In genomic region chr3:170257145-170257544, GRCh38 we compare ENCODE assay signal across 12 cellular contexts. TPM values are rescaled to one million over a fixed set of nuclear protein-coding genes. Genes with fewer than 3 reads are reported as not detected.
DNase-seq lines count a peak whose midpoint lies in the region; ATAC-seq, FAIRE-seq and TF ChIP-seq lines count a peak whose summit lies in the region.
"Had no signal": no experiment of that assay in that cellular context is flagged by ENCODE, and none has a peak within 500 bp of the region (broad histone marks: within the 10 kb centered on the region; RNA-seq: fewer than 3 reads in every experiment).

No MANE protein-coding gene starts in this region.

- H3K27me3 ChIP-seq in PC-9 (ENCODE audit: insufficient read depth, low read depth): no peaks in the 10 kb centered on the region

- no peak for TF ChIP-seq CTCF in PC-9 (conservative IDR thresholded peaks at IDR 0.05)

- no peak overlapping the region for H3K27ac ChIP-seq in PC-9
- H3K27ac ChIP-seq: thoracic aorta had no signal

- POLR2A ChIA-PET in PC-9 (lab: Charles Lee; ENCODE audit: unreplicated experiment): no interaction called here

- 0 out of 2 replicates have a peak, but pooled peaks cover 13% of the 10 kb centered on the region for H3K9me3 ChIP-seq in PC-9 (ENCODE audit: insufficient read depth, low read depth)
- H3K9me3 ChIP-seq: thoracic aorta had no signal

- peaks cover 32% of the 10 kb centered on the region for H3F3A ChIP-seq in PC-9 (ENCODE audit: insufficient read depth, low read depth)

- no peak overlapping the region for H2AFZ ChIP-seq in PC-9

- intact Hi-C loops in PC-9 (cut with micrococcal nuclease; ENCODE audit: unreplicated experiment): loop anchor here (2.0 kb wide), 1 partner anchor 68 kb away; no protein-coding TSS in a partner anchor

- no TSS peak for BruUV-seq in PC-9 (replicated peaks; lab: Mats Ljungman, UMichigan)

- no peak for TF ChIP-seq POLR2A in GM12891 (IDR thresholded peaks at IDR 0.05; ENCODE audit: low read depth, low read length)

- no peak overlapping the region for H3K4me2 ChIP-seq in PC-9

- CTCF ChIA-PET in PC-9 (lab: Charles Lee): no interaction called here

- ATAC-seq in GM19372 (IDR thresholded peaks at IDR 0.05; ENCODE audit: low read depth, unreplicated experiment) (peak; percentile 44), HG02938 (IDR thresholded peaks at IDR 0.05; ENCODE audit: unreplicated experiment) (peak; percentile 59), SK-N-SH treated with all-trans-retinoic acid at 6 μM for 48 hours (no peak)

- peak; percentile 28 for FAIRE-seq in GM12891 (lab: Jason Lieb, UNC)

- H3K36me3 ChIP-seq in PC-9 (ENCODE audit: low read depth): peaks cover 11% of the 10 kb centered on the region

- H3K4me3 ChIP-seq in PC-9: no peak overlapping the region
- H3K4me3 ChIP-seq: thoracic aorta had no signal

- H4K20me1 ChIP-seq in PC-9 (ENCODE audit: insufficient read depth): no peaks in the 10 kb centered on the region; the same call in 1 of the 2 replicates

- H3K4me1 ChIP-seq in PC-9 (replicated peaks; ENCODE audit: insufficient read depth): peaks cover 25% of the 10 kb centered on the region

- DNase-seq in GM12891 (ENCODE audit: insufficient read length, low spot score) (no peak), RPMI8226 (peak; percentile 90), GDM1 (lab: John Stamatoyannopoulos, UW) (no peak), NCI-H1694 treated with DMSO at 0.1 percent for 48 hours (lab: John Stamatoyannopoulos, UW) (no peak), PC-9 (no peak)
- DNase-seq: activated CD4-positive, alpha-beta T cell treated with anti-CD3 and anti-CD28 coated beads, Interleukin-2, amount 50 U/mL, for 1 hour; CD4-positive, CD25-positive, alpha-beta regulatory T cell; head of caudate nucleus had no signal

- no peaks in the 10 kb centered on the region for H3K9me2 ChIP-seq in PC-9 (ENCODE audit: insufficient read depth)

- H3K79me2 ChIP-seq in PC-9 (ENCODE audit: low read depth): peaks cover 47% of the 10 kb centered on the region

TF ChIP-seq in GM12891, 5 proteins besides CTCF, POLR2A, EP300 and RAD21:
- TF ChIP-seq PAX5 (IDR thresholded peaks at IDR 0.05; ENCODE audit: insufficient read depth, low read length, severe bottlenecking): no peak

TF ChIP-seq in SK-N-SH treated with all-trans-retinoic acid at 6 μM for 48 hours, 23 proteins besides CTCF, POLR2A, EP300 and RAD21:
- no peak for TF ChIP-seq TSHZ2 (CRISPR knock-in tag; IDR thresholded peaks at IDR 0.05)
- TF ChIP-seq ZFP30 (CRISPR knock-in tag; IDR thresholded peaks at IDR 0.05): no peak
- TF ChIP-seq PPARA (CRISPR knock-in tag; IDR thresholded peaks at IDR 0.05; ENCODE audit: borderline replicate concordance): no peak
- no peak for TF ChIP-seq PATZ1 (CRISPR knock-in tag; IDR thresholded peaks at IDR 0.05; ENCODE audit: borderline replicate concordance)
- TF ChIP-seq ZFP3 (CRISPR knock-in tag; IDR thresholded peaks at IDR 0.05): no peak
- no peak for TF ChIP-seq BACH2 (CRISPR knock-in tag; IDR thresholded peaks at IDR 0.05; ENCODE audit: borderline replicate concordance)
- TF ChIP-seq ESRRG (CRISPR knock-in tag; IDR thresholded peaks at IDR 0.05): no peak
- TF ChIP-seq ISL1 (CRISPR knock-in tag; IDR thresholded peaks at IDR 0.05): no peak
- no peak for TF ChIP-seq OSR1 (CRISPR knock-in tag; IDR thresholded peaks at IDR 0.05)
- TF ChIP-seq TCF4 (CRISPR knock-in tag; IDR thresholded peaks at IDR 0.05; ENCODE audit: borderline replicate concordance): no peak
- no peak for TF ChIP-seq CREB5 (CRISPR knock-in tag; IDR thresholded peaks at IDR 0.05; ENCODE audit: low read depth)
- no peak for TF ChIP-seq ZC3H10 (CRISPR knock-in tag; IDR thresholded peaks at IDR 0.05)
- TF ChIP-seq TOX (CRISPR knock-in tag; IDR thresholded peaks at IDR 0.05; ENCODE audit: borderline replicate concordance): no peak
- TF ChIP-seq ZNF565 (CRISPR knock-in tag; conservative IDR thresholded peaks at IDR 0.05; ENCODE audit: low read depth): no peak
- no peak for TF ChIP-seq CSRNP3 (CRISPR knock-in tag; IDR thresholded peaks at IDR 0.05)
- TF ChIP-seq CSDC2 (CRISPR knock-in tag; IDR thresholded peaks at IDR 0.05): no peak
- TF ChIP-seq ARNTL (CRISPR knock-in tag; IDR thresholded peaks at IDR 0.05; ENCODE audit: borderline replicate concordance, low read depth): no peak

RNA-seq across cellular contexts. Expression of gene PRKCI, which starts 34.9 kb away (rescaled TPM):
- 3.3 TPM for polyA plus RNA-seq in GM12891 (2012; ENCODE audit: low read depth, missing spikeins)
- 85.4 and 104 TPM in 2 replicates for total RNA-seq in PC-9 (2021)
